8 cellular contexts compared by ENCODE assay signal in genomic region chr11:76235233-76236091, GRCh38. TPM values are rescaled to one million over a fixed set of nuclear protein-coding genes. Genes with fewer than 3 reads are reported as not detected.
DNase-seq lines count a peak whose midpoint lies in the region; ATAC-seq, FAIRE-seq and TF ChIP-seq lines count a peak whose summit lies in the region.

No MANE protein-coding gene starts in this region.

- peak; percentile 93 for FAIRE-seq in GM12891 (lab: Jason Lieb, UNC)

- TF ChIP-seq EP300 in transverse colon (IDR thresholded peaks at IDR 0.05; ENCODE audit: low read depth) = no peak

- ATAC-seq in HG02759 (IDR thresholded peaks at IDR 0.05; ENCODE audit: unreplicated experiment) (peak; percentile 70), heart right ventricle (peak; percentile 85 to 95 (median 93))

- DNase-seq in GM12891 (ENCODE audit: insufficient read length, low spot score) = peak; percentile 95
- peak; percentile 80 for DNase-seq in NCI-H128 (lab: John Stamatoyannopoulos, UW; ENCODE audit: unreplicated experiment)
- peak; percentile 88 for DNase-seq in SW480 (ENCODE audit: low spot score)
- DNase-seq in adrenal gland = peak; percentile 88 to 96 (median 91)
- peak; percentile 84 to 93 for DNase-seq in heart right ventricle
- DNase-seq in pons (ENCODE audit: low spot score) = peak; percentile 95
- DNase-seq in transverse colon = peak; percentile 91

- H3K4me3 ChIP-seq in adrenal gland (peak overlapping the region; percentile 37 to 80 (median 54)), heart right ventricle (peak overlapping the region; percentile 67 to 95 (median 86)), transverse colon (peak overlapping the region; percentile 46 to 84 (median 68))

- TF ChIP-seq POLR2A in GM12891 (IDR thresholded peaks at IDR 0.05; ENCODE audit: low read depth, low read length) (no peak), adrenal gland (IDR thresholded peaks at IDR 0.05) (peak; percentile 8 to 52), transverse colon (IDR thresholded peaks at IDR 0.05) (peak; percentile 39)

- peak overlapping the region; percentile 65 to 95 (median 80) for H3K27ac ChIP-seq in adrenal gland
- peak overlapping the region; percentile 68 to 91 (median 84) for H3K27ac ChIP-seq in heart right ventricle
- H3K27ac ChIP-seq in transverse colon = peak overlapping the region; percentile 82 to 93 (median 85)

- peak in 2 of 6 experiments; percentile 7 to 21 for TF ChIP-seq CTCF in adrenal gland (IDR thresholded peaks at IDR 0.05)
- TF ChIP-seq CTCF in heart right ventricle (IDR thresholded peaks at IDR 0.05) = no peak
- TF ChIP-seq CTCF in transverse colon (IDR thresholded peaks at IDR 0.05) = peak in 1 of 5 experiments; percentile 23

- H3K9me3 ChIP-seq in adrenal gland (replicated peaks in 1 of 3) (no peaks in the 10 kb centered on the region), heart right ventricle (no peaks in the 10 kb centered on the region), transverse colon (no peaks in the 10 kb centered on the region)

- WGBS in adrenal gland, 4 donors = 0 to 1% (median 0%) methylated on average over 42 to 65 of the region's 65 CpGs
- WGBS in heart right ventricle, 2 donors = 0 to 1% methylated on average over 65 of the region's 65 CpGs
- 0% methylated on average over 42 to 65 of the region's 65 CpGs for WGBS in transverse colon (ENCODE audit: low coverage in 1 of 2), 2 donors

- in situ Hi-C loops in transverse colon (cut with MboI; ENCODE audit: low pct_ligation_motif_present in 1 of 4, low pct_unique_long_range_greater_than_20kb in 1 of 4, low sequenced_read_pairs in 3 of 4) = no loop called here

- H3K4me1 ChIP-seq in adrenal gland (replicated peaks in 1 of 2) = peaks cover 7 to 23% of the 10 kb centered on the region in 2 donors
- H3K4me1 ChIP-seq in heart right ventricle = peaks cover 4 to 27% (median 12%) of the 10 kb centered on the region in 9 donors
- peaks cover 4 to 26% (median 12%) of the 10 kb centered on the region in 4 donors for H3K4me1 ChIP-seq in transverse colon

- H3K36me3 ChIP-seq in adrenal gland (replicated peaks in 1 of 2) = no peaks in the 10 kb centered on the region
- no peaks in the 10 kb centered on the region for H3K36me3 ChIP-seq in heart right ventricle
- no peaks in the 10 kb centered on the region for H3K36me3 ChIP-seq in transverse colon

- H3K27me3 ChIP-seq in adrenal gland (no peaks in the 10 kb centered on the region), heart right ventricle (no peaks in the 10 kb centered on the region), transverse colon (no peaks in the 10 kb centered on the region)

- intact Hi-C loops in adrenal gland (cut with DNase I) (no loop called here), heart right ventricle (cut with DNase I) (loop anchor here in 5 of 10 donors (1.0 to 2.0 kb wide), 4 partner anchors 25 to 29 kb away; partner anchors contain the start of gene WNT11 (in 1 of the 5)), transverse colon (cut with DNase I; ENCODE audit: low total_unique reads) (no loop called here)

TF ChIP-seq in GM12891, 5 proteins besides CTCF, POLR2A, EP300 and RAD21:
- TF ChIP-seq POLR2AphosphoS5 (IDR thresholded peaks at IDR 0.05; ENCODE audit: low read depth, low read length) = no peak
- TF ChIP-seq POU2F2 (IDR thresholded peaks at IDR 0.05; ENCODE audit: low read depth, low read length) = 0 out of 2 replicates have a peak, but pooled peaks have one; percentile 22

RNA-seq across cellular contexts. Expression of gene WNT11, which starts 29.2 kb away (rescaled TPM):
- not detected for polyA plus RNA-seq in GM12891 (2012; ENCODE audit: low read depth, missing spikeins)
- 10 to 100 TPM; 17.9 to 88.2 (median 35.7) TPM for total RNA-seq in adrenal gland
- polyA plus RNA-seq in adrenal gland = 10 to 100 TPM in 1 of 3 donors, 1 to 10 TPM in 2; 3.8 to 14.1 (median 9.4) TPM
- 10 to 100 TPM in 1 of 10 donors, 1 to 10 TPM in 9; 5.1 to 12.0 (median 8.1) TPM for total RNA-seq in heart right ventricle
- polyA plus RNA-seq in heart right ventricle = 1 to 10 TPM; 5.3 to 6.7 TPM
- 10 to 100 TPM in 2 of 4 donors, 1 to 10 TPM in 2; 2.4 to 14.6 (median 9.9) TPM for total RNA-seq in transverse colon

Comparison
In these comparisons a context has a peak if more than half of its experiments do, and no peak if none do; other contexts are left out.
1. Peak in every context shown above with its lines: DNase-seq, ATAC-seq, H3K4me3 ChIP-seq and H3K27ac ChIP-seq.